ENCODE assay signal across 8 cellular contexts in genomic region chr7:42869131-42870020, GRCh38. TPM values are rescaled to one million over a fixed set of nuclear protein-coding genes. Genes with fewer than 3 reads are reported as not detected.
DNase-seq lines count a peak whose midpoint lies in the region; ATAC-seq, FAIRE-seq and TF ChIP-seq lines count a peak whose summit lies in the region.

No MANE protein-coding gene starts in this region.

- H3K9me3 ChIP-seq in spleen: peaks cover 0 to 13% (median 8%) of the 10 kb centered on the region in 8 donors

- DNase-seq in activated CD4-positive, alpha-beta T cell treated with anti-CD3 and anti-CD28 coated beads for 36 hours: peak; percentile 76
- DNase-seq in activated CD4-positive, alpha-beta T cell treated with anti-CD3 and anti-CD28 coated beads for 1 hour: no peak
- peak; percentile 40 for DNase-seq in activated T-helper 2 cell treated with anti-CD3 and anti-CD28 coated beads, Interferon-gamma antibody, Interleukin-2, Interleukin-4, amounts not matched to agents 10 μg/mL and 5 μg/mL and 100 μg/mL, durations not matched to agents 14 hours and 24 hours and 36 hours (ENCODE audit: low spot score)
- DNase-seq in stimulated activated CD8-positive, alpha-beta memory T cell treated with anti-CD3 and anti-CD28 coated beads, Interleukin-4, amount 100 ng/mL, for 48 hours: peak; percentile 55
- DNase-seq in spleen: no peak
- DNase-seq in frontal cortex (ENCODE audit: low spot score in 2 of 2): no peak
- DNase-seq in NCI-H446 treated with DMSO at 0.1 percent for 48 hours (lab: John Stamatoyannopoulos, UW): no peak

- intact Hi-C loops in activated CD4-positive, alpha-beta T cell treated with anti-CD3 and anti-CD28 coated beads for 36 hours (cut with DNase I, micrococcal nuclease): loop anchor here in 1 of 2 experiments (1.0 to 10.0 kb wide), 3 partner anchors 43 to 987 kb away; partner anchors contain the start of gene C7orf25
- intact Hi-C loops in activated T-helper 2 cell treated with anti-CD3 and anti-CD28 coated beads, Interferon-gamma antibody, Interleukin-2, Interleukin-4, amounts not matched to agents 10 μg/mL and 5 μg/mL and 100 μg/mL, durations not matched to agents 14 hours and 24 hours and 36 hours (cut with micrococcal nuclease): loop anchor here (1.0 to 5.0 kb wide), 3 partner anchors 19 to 63 kb away; partner anchors contain the start of genes MRPL32 and PSMA2
- intact Hi-C loops in spleen (cut with DNase I; ENCODE audit: low total_unique reads): no loop called here

- H3K4me3 Mint-ChIP-seq in activated CD4-positive, alpha-beta T cell treated with anti-CD3 and anti-CD28 coated beads for 36 hours: peak overlapping the region; percentile 1
- no peak overlapping the region for H3K4me3 Mint-ChIP-seq in activated T-helper 2 cell treated with anti-CD3 and anti-CD28 coated beads, Interferon-gamma antibody, Interleukin-2, Interleukin-4, amounts not matched to agents 10 μg/mL and 5 μg/mL and 100 μg/mL, durations not matched to agents 14 hours and 24 hours and 36 hours (ENCODE audit: low read depth)

- H3K27me3 ChIP-seq in spleen (replicated peaks in 1 of 7): peaks cover 0 to 20% (median 0%) of the 10 kb centered on the region in 7 donors

- TF ChIP-seq POLR2A in spleen (IDR thresholded peaks at IDR 0.05): no peak

- peak overlapping the region; percentile 53 for H3K27ac Mint-ChIP-seq in activated CD4-positive, alpha-beta T cell treated with anti-CD3 and anti-CD28 coated beads for 36 hours
- peak overlapping the region; percentile 87 for H3K27ac Mint-ChIP-seq in activated T-helper 2 cell treated with anti-CD3 and anti-CD28 coated beads, Interferon-gamma antibody, Interleukin-2, Interleukin-4, amounts not matched to agents 10 μg/mL and 5 μg/mL and 100 μg/mL, durations not matched to agents 14 hours and 24 hours and 36 hours

- peaks cover 17% of the 10 kb centered on the region for H3K27me3 Mint-ChIP-seq in activated CD4-positive, alpha-beta T cell treated with anti-CD3 and anti-CD28 coated beads for 36 hours
- no peaks in the 10 kb centered on the region for H3K27me3 Mint-ChIP-seq in activated T-helper 2 cell treated with anti-CD3 and anti-CD28 coated beads, Interferon-gamma antibody, Interleukin-2, Interleukin-4, amounts not matched to agents 10 μg/mL and 5 μg/mL and 100 μg/mL, durations not matched to agents 14 hours and 24 hours and 36 hours (ENCODE audit: low read depth)

- H3K4me1 Mint-ChIP-seq in activated CD4-positive, alpha-beta T cell treated with anti-CD3 and anti-CD28 coated beads for 36 hours: peaks cover 20% of the 10 kb centered on the region
- peaks cover 22% of the 10 kb centered on the region for H3K4me1 Mint-ChIP-seq in activated T-helper 2 cell treated with anti-CD3 and anti-CD28 coated beads, Interferon-gamma antibody, Interleukin-2, Interleukin-4, amounts not matched to agents 10 μg/mL and 5 μg/mL and 100 μg/mL, durations not matched to agents 14 hours and 24 hours and 36 hours (ENCODE audit: low read depth)

- H3K4me1 ChIP-seq in spleen: no peaks in the 10 kb centered on the region

- FAIRE-seq in frontal cortex (lab: Jason Lieb, UNC): no peak

- POLR2A ChIA-PET in activated CD4-positive, alpha-beta T cell treated with anti-CD3 and anti-CD28 coated beads for 36 hours (lab: Charles Lee): no interaction called here

- H3K27ac ChIP-seq in spleen: no peak overlapping the region

- H3K36me3 ChIP-seq in spleen: no peaks in the 10 kb centered on the region

- no peak overlapping the region for H3K4me3 ChIP-seq in spleen

- 63 to 75% (median 69%) methylated on average over 7 of the region's 7 CpGs for WGBS in spleen, 5 donors

- peaks cover 5% of the 10 kb centered on the region for H3K36me3 Mint-ChIP-seq in activated CD4-positive, alpha-beta T cell treated with anti-CD3 and anti-CD28 coated beads for 36 hours (ENCODE audit: low read depth)
- H3K36me3 Mint-ChIP-seq in activated T-helper 2 cell treated with anti-CD3 and anti-CD28 coated beads, Interferon-gamma antibody, Interleukin-2, Interleukin-4, amounts not matched to agents 10 μg/mL and 5 μg/mL and 100 μg/mL, durations not matched to agents 14 hours and 24 hours and 36 hours (ENCODE audit: low read depth): peaks cover 5% of the 10 kb centered on the region

- ATAC-seq in activated CD4-positive, alpha-beta T cell treated with anti-CD3 and anti-CD28 coated beads for 36 hours: peak; percentile 96
- peak; percentile 96 for ATAC-seq in HG03135 (IDR thresholded peaks at IDR 0.05; ENCODE audit: unreplicated experiment)

- CTCF ChIA-PET in activated CD4-positive, alpha-beta T cell treated with anti-CD3 and anti-CD28 coated beads for 36 hours (lab: Charles Lee): no interaction called here

- no peak for TF ChIP-seq CTCF in spleen (IDR thresholded peaks at IDR 0.05 in 8 of 11, conservative IDR thresholded peaks at IDR 0.05 in 3 of 11)

- H3K9me3 Mint-ChIP-seq in activated CD4-positive, alpha-beta T cell treated with anti-CD3 and anti-CD28 coated beads for 36 hours (ENCODE audit: low read depth): peaks cover 4% of the 10 kb centered on the region
- peaks cover 19% of the 10 kb centered on the region for H3K9me3 Mint-ChIP-seq in activated T-helper 2 cell treated with anti-CD3 and anti-CD28 coated beads, Interferon-gamma antibody, Interleukin-2, Interleukin-4, amounts not matched to agents 10 μg/mL and 5 μg/mL and 100 μg/mL, durations not matched to agents 14 hours and 24 hours and 36 hours

RNA-seq across cellular contexts. Expression of gene C7orf25, which starts 42.5 kb away (rescaled TPM):
- 1 to 10 TPM; 2.7 to 5.4 TPM for total RNA-seq in activated CD4-positive, alpha-beta T cell treated with anti-CD3 and anti-CD28 coated beads for 36 hours
- total RNA-seq in activated T-helper 2 cell treated with anti-CD3 and anti-CD28 coated beads, Interferon-gamma antibody, Interleukin-2, Interleukin-4, amounts not matched to agents 10 μg/mL and 5 μg/mL and 100 μg/mL, durations not matched to agents 14 hours and 24 hours and 36 hours: 4.4 TPM in 2 replicates
- total RNA-seq in spleen (10 to 100 TPM in 1 of 7 donors, 1 to 10 TPM in 6; 4.4 to 19.5 (median 6.5) TPM), frontal cortex (8.6 TPM)
- 1 to 10 TPM; 1.7 to 4.0 (median 2.8) TPM for polyA plus RNA-seq in spleen

Comparison
In these comparisons a context has a peak if more than half of its experiments do, and no peak if none do; other contexts are left out.
1. DNase-seq: peak in activated CD4-positive, alpha-beta T cell treated with anti-CD3 and anti-CD28 coated beads for 36 hours (single experiment), activated T-helper 2 cell treated with anti-CD3 and anti-CD28 coated beads, Interferon-gamma antibody, Interleukin-2, Interleukin-4, amounts not matched to agents 10 μg/mL and 5 μg/mL and 100 μg/mL, durations not matched to agents 14 hours and 24 hours and 36 hours (single experiment) and stimulated activated CD8-positive, alpha-beta memory T cell treated with anti-CD3 and anti-CD28 coated beads, Interleukin-4, amount 100 ng/mL, for 48 hours (single experiment); none in activated CD4-positive, alpha-beta T cell treated with anti-CD3 and anti-CD28 coated beads for 1 hour (single experiment), spleen (single experiment), frontal cortex (0 of 2) and NCI-H446 treated with DMSO at 0.1 percent for 48 hours (single experiment).